25 cellular contexts compared by ENCODE assay signal in the genomic region with DNA sequence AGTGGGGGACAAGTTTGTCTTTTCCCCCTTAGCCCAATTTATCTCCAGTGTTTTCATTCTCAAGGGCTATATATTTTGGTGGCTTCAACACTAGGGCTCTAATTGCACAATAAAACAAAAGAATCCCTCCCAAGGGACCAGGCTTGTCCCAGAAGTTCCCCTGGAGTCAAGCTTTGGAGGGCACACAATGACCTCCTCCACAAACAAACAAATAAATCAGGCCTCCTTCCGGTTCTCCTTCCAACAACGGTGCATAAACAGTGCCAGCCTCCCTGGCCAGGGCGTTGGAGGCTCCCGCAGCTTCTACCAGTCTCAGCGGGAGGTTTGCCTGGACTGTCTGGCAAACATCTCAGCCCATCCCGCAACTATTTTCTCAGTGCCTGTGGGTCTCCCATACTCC.
"Had no signal": no experiment of that assay in that cellular context is flagged by ENCODE, and none has a peak within 500 bp of the region (broad histone marks: within the 10 kb centered on the region; RNA-seq: fewer than 3 reads in every experiment).

No MANE protein-coding gene starts in this region.

- H3K4me3 Mint-ChIP-seq: effector memory CD8-positive, alpha-beta T cell; neural crest cell; stimulated activated memory B cell treated with anti-CD40 and anti-IgM and Interleukin-4, amounts not matched to agents 10 μg/mL and 1 μg/mL and 100 μg/mL, for 72 hours; stimulated activated naive CD8-positive, alpha-beta T cell treated with anti-CD3 and anti-CD28 coated beads, Interleukin-15, Interleukin-2, amounts not matched to agents 100 ng/mL and 50 ng/mL, for 24 hours had no signal

- H3K36me3 Mint-ChIP-seq: naive thymus-derived CD8-positive, alpha-beta T cell; stimulated activated memory B cell treated with anti-CD40 and anti-IgM and Interleukin-4, amounts not matched to agents 10 μg/mL and 1 μg/mL and 100 μg/mL, for 72 hours had no signal

- H3K27ac Mint-ChIP-seq: effector memory CD8-positive, alpha-beta T cell; naive thymus-derived CD8-positive, alpha-beta T cell; stimulated activated memory B cell treated with anti-CD40 and anti-IgM and Interleukin-4, amounts not matched to agents 10 μg/mL and 1 μg/mL and 100 μg/mL, for 72 hours; stimulated activated naive CD8-positive, alpha-beta T cell treated with anti-CD3 and anti-CD28 coated beads, Interleukin-15, Interleukin-2, amounts not matched to agents 100 ng/mL and 50 ng/mL, for 24 hours had no signal

- H3K4me1 Mint-ChIP-seq: naive thymus-derived CD8-positive, alpha-beta T cell; stimulated activated memory B cell treated with anti-CD40 and anti-IgM and Interleukin-4, amounts not matched to agents 10 μg/mL and 1 μg/mL and 100 μg/mL, for 72 hours had no signal

- H3K36me3 ChIP-seq: esophagus squamous epithelium, right lobe of liver, spleen, tibial artery, upper lobe of left lung had no signal

- H3K9me3 ChIP-seq: esophagus squamous epithelium, mucosa of descending colon, psoas muscle, right lobe of liver, upper lobe of left lung had no signal

- ATAC-seq: effector memory CD8-positive, alpha-beta T cell; foreskin keratinocyte; left ventricle myocardium superior; mucosa of descending colon; psoas muscle; right lobe of liver; stimulated activated memory B cell treated with anti-CD40 and anti-IgM and Interleukin-4, amounts not matched to agents 10 μg/mL and 1 μg/mL and 100 μg/mL, for 72 hours had no signal

- H3K9me3 Mint-ChIP-seq: effector memory CD8-positive, alpha-beta T cell had no signal

- H3K4me3 ChIP-seq: esophagus squamous epithelium, hepatocyte, lung, mucosa of descending colon, psoas muscle, right lobe of liver, spleen, tibial artery, upper lobe of left lung had no signal

- DNase-seq: effector memory CD8-positive, alpha-beta T cell; esophagus squamous epithelium; foreskin keratinocyte; head of caudate nucleus; kidney; left cardiac atrium; left ventricle myocardium superior; mucosa of descending colon; naive thymus-derived CD8-positive, alpha-beta T cell; psoas muscle; retina; right lobe of liver; spleen; stimulated activated CD4-positive, alpha-beta T cell treated with anti-CD3 and anti-CD28 coated beads, Interleukin-15, amount 100 ng/mL, for 24 hours; stimulated activated CD4-positive, alpha-beta T cell treated with anti-CD3 and anti-CD28 coated beads, Interleukin-1b, Interleukin-23, amount 100 ng/mL, for 48 hours; stimulated activated CD4-positive, alpha-beta T cell treated with anti-CD3 and anti-CD28 coated beads, Interleukin-4, amount 100 ng/mL, for 24 hours; tibial artery had no signal

- H3K4me1 ChIP-seq: esophagus squamous epithelium, foreskin keratinocyte, parathyroid adenoma, psoas muscle, right lobe of liver, spleen, tibial artery, upper lobe of left lung had no signal

- H3K27ac ChIP-seq: epithelial cell of prostate, esophagus squamous epithelium, foreskin keratinocyte, hepatocyte, parathyroid adenoma, psoas muscle, right lobe of liver, spleen, tibial artery, upper lobe of left lung had no signal
